ENCODE assay signal across 8 cellular contexts in genomic region chr12:107929436-107929835, GRCh38.
DNase-seq lines count a peak whose midpoint lies in the region; FAIRE-seq lines count a peak whose summit lies in the region.
"Had no signal": no experiment of that assay in that cellular context is flagged by ENCODE, and none has a peak within 500 bp of the region (broad histone marks: within the 10 kb centered on the region; RNA-seq: fewer than 3 reads in every experiment).

No MANE protein-coding gene starts in this region.

- in situ Hi-C loops in HAP-1 (cut with MboI; ENCODE audit: low sequenced_read_pairs): no loop called here

- H3K4me3 ChIP-seq in HAP-1: no peak overlapping the region
- no peak overlapping the region for H3K4me3 ChIP-seq in small intestine (ENCODE audit: low read depth in 1 of 2, low read length in 2 of 2)
- H3K4me3 ChIP-seq: skin epidermis had no signal

- no peaks in the 10 kb centered on the region for H3K4me1 ChIP-seq in HAP-1
- H3K4me1 ChIP-seq in small intestine (ENCODE audit: control insufficient read depth in 2 of 2, insufficient read depth in 1 of 2, low read depth in 1 of 2, low read length in 1 of 2): no peaks in the 10 kb centered on the region

- no peak for FAIRE-seq in small intestine (lab: Jason Lieb, UNC)

- no peaks in the 10 kb centered on the region for H3K36me3 ChIP-seq in HAP-1 (replicated peaks)
- H3K36me3 ChIP-seq in small intestine (ENCODE audit: control insufficient read depth in 2 of 2, insufficient read depth in 2 of 2, low read length in 2 of 2): no peaks in the 10 kb centered on the region

- WGBS in small intestine, 3 donors: 34 to 57% (median 35%) methylated on average over 12 of the region's 12 CpGs

- H3K27me3 ChIP-seq in HAP-1 (ENCODE audit: low read depth) (no peaks in the 10 kb centered on the region; the same call in 1 of the 2 replicates), small intestine (ENCODE audit: control insufficient read depth in 2 of 2, insufficient read depth in 2 of 2, low read length in 2 of 2) (no peaks in the 10 kb centered on the region)

- H3K9me3 ChIP-seq in HAP-1 (no peaks in the 10 kb centered on the region), small intestine (ENCODE audit: control insufficient read depth, low read depth) (no peaks in the 10 kb centered on the region)

- DNase-seq in HAP-1 (ENCODE audit: low spot score in 2 of 2) (peak; percentile 33 to 44), NCI-H774 (lab: John Stamatoyannopoulos, UW) (peak; percentile 40), dermis blood vessel endothelial cell (peak; percentile 24), small intestine (peak; percentile 5), NCI-H2107 treated with DMSO at 0.1 percent for 48 hours (lab: John Stamatoyannopoulos, UW; ENCODE audit: unreplicated experiment) (no peak), NCI-H1105 (lab: John Stamatoyannopoulos, UW) (no peak)
- DNase-seq in activated CD4-positive, alpha-beta T cell treated with anti-CD3 and anti-CD28 coated beads for 4 hours: no peak

- H3K27ac ChIP-seq in small intestine (ENCODE audit: low read depth in 1 of 2, low read length in 1 of 2): no peak overlapping the region
- H3K27ac ChIP-seq: skin epidermis had no signal

Comparison
In these comparisons a context has a peak if more than half of its experiments do, and no peak if none do; other contexts are left out.
1. DNase-seq: peak in HAP-1 (2 of 2), NCI-H774 (single experiment), dermis blood vessel endothelial cell (single experiment) and small intestine (single experiment); none in NCI-H2107 treated with DMSO at 0.1 percent for 48 hours (single experiment), NCI-H1105 (single experiment) and activated CD4-positive, alpha-beta T cell treated with anti-CD3 and anti-CD28 coated beads for 4 hours (0 of 2).